Comparison of ENCODE assay signal across 8 cellular contexts in genomic region chr19:48992571-48993174, GRCh38. TPM values are rescaled to one million over a fixed set of nuclear protein-coding genes. Genes with fewer than 3 reads are reported as not detected.
DNase-seq lines count a peak whose midpoint lies in the region; ATAC-seq, FAIRE-seq and TF ChIP-seq lines count a peak whose summit lies in the region.

No MANE protein-coding gene starts in this region.

- H3K27ac ChIP-seq in temporal lobe (ENCODE audit: low read depth, low read length): peak overlapping the region; percentile 97

- peak; percentile 1 for ATAC-seq in left lobe of liver
- ATAC-seq in HG03039 (IDR thresholded peaks at IDR 0.05; ENCODE audit: unreplicated experiment): no peak
- no peak for ATAC-seq in HG02642 (IDR thresholded peaks at IDR 0.05; ENCODE audit: poor library complexity, unreplicated experiment)

- peaks cover 14 to 27% (median 27%) of the 10 kb centered on the region in 3 donors for H3K4me1 Mint-ChIP-seq in IgD-negative memory B cell
- peaks cover 49% of the 10 kb centered on the region for H3K4me1 Mint-ChIP-seq in brain

- H3K36me3 Mint-ChIP-seq in IgD-negative memory B cell (peaks cover 5% of the 10 kb centered on the region), brain (peaks cover 28% of the 10 kb centered on the region)

- no peak for TF ChIP-seq CTCF in brain (conservative IDR thresholded peaks at IDR 0.05)

- no peaks in the 10 kb centered on the region for H3K27me3 Mint-ChIP-seq in IgD-negative memory B cell
- H3K27me3 Mint-ChIP-seq in brain: peaks cover 19% of the 10 kb centered on the region

- no peaks in the 10 kb centered on the region for H3K9me3 Mint-ChIP-seq in IgD-negative memory B cell
- peaks cover 0 to 2% (median 0%) of the 10 kb centered on the region in 5 experiments for H3K9me3 Mint-ChIP-seq in brain

- no peak for DNase-seq in GM19239 (ENCODE audit: insufficient read length, low spot score)
- peak; percentile 52 for DNase-seq in left lobe of liver (ENCODE audit: low spot score)
- DNase-seq in AG20443 (ENCODE audit: low spot score): no peak

- peak overlapping the region; percentile 93 to 98 (median 94) for H3K4me3 Mint-ChIP-seq in IgD-negative memory B cell
- H3K4me3 Mint-ChIP-seq in brain: peak overlapping the region; percentile 94 to 99 (median 97)

- FAIRE-seq in GM19239 (lab: Jason Lieb, UNC): peak; percentile 80

- H3K27ac Mint-ChIP-seq in IgD-negative memory B cell (peak overlapping the region; percentile 83 to 93 (median 89)), brain (peak overlapping the region; percentile 94 to 99 (median 97))

RNA-seq across cellular contexts. Expression of gene GYS1, which starts 0.4 kb away (rescaled TPM):
- 26.4 TPM for polyA plus RNA-seq in IgD-negative memory B cell
- 21.8 TPM for polyA plus RNA-seq in brain (ENCODE audit: insufficient read depth, low read depth, low replicate concordance)
- 13.6 TPM for total RNA-seq in left lobe of liver
- total RNA-seq in temporal lobe: 13.8 TPM

RNA-seq across cellular contexts. Expression of gene RUVBL2, which starts 1.0 kb away (rescaled TPM):
- polyA plus RNA-seq in IgD-negative memory B cell (65.7 TPM), brain (ENCODE audit: insufficient read depth, low read depth, low replicate concordance) (166 TPM)
- total RNA-seq in left lobe of liver (34.3 TPM), temporal lobe (60.5 TPM)

RNA-seq across cellular contexts. Expression of gene LHB, which starts 24.2 kb away (rescaled TPM):
- polyA plus RNA-seq in IgD-negative memory B cell (0.78 TPM), brain (ENCODE audit: insufficient read depth, low read depth, low replicate concordance) (not detected)
- total RNA-seq in left lobe of liver (not detected), temporal lobe (not detected)

RNA-seq across cellular contexts. Expression of gene FTL, which starts 27.6 kb away (rescaled TPM):
- 7,236 TPM for polyA plus RNA-seq in IgD-negative memory B cell
- polyA plus RNA-seq in brain (ENCODE audit: insufficient read depth, low read depth, low replicate concordance): 3,022 TPM
- total RNA-seq in left lobe of liver: 8,713 TPM
- total RNA-seq in temporal lobe: 634 TPM

RNA-seq across cellular contexts. Expression of gene CGB3, which starts 31.5 kb away (rescaled TPM):
- not detected for polyA plus RNA-seq in IgD-negative memory B cell
- polyA plus RNA-seq in brain (ENCODE audit: insufficient read depth, low read depth, low replicate concordance): not detected
- not detected for total RNA-seq in left lobe of liver
- total RNA-seq in temporal lobe: not detected
